Comparison of ENCODE assay signal across 1 cellular context in the genomic region with DNA sequence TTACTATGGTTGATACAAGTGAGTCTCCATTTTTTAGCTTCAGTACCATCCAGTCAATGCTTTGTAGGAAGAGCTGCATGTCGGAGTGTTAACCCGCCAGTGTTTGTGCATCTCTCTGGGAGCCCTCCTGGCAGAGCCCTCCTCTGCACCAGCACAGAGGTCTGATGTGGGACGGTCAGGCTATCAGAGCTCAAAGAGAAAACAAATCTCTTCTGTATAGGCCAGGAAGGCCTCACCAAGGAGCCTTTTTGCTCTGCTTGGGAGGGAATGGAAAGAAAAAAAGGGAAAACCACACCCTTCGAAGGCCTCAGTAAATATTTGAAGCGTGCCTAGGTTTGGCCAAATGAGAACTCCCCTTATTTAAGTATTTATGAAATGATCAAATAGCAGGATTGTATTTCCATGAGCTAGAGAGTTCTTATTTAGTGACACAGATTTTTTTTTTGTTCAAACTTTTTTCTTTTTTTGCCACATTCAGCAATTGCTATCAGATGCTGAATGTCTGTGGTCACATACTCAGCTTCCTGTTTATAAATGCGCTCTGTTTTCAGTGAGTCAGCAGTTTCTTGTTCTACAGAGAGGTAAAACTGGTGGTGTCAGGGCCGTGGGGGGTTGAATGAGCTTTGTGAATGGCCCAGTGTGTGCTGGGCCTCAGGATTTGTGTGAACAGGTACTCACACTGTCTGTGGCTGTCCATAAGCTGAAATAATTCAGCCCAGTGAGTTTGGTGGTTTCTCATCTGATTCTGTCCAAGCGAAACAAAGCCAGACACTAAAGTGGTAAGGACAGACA.
TF ChIP-seq lines count a peak whose summit lies in the region.

No MANE protein-coding gene starts in this region.

TF ChIP-seq in K562, 482 proteins besides CTCF, POLR2A, EP300 and RAD21 (continued from another document):
- TF ChIP-seq, protein P1, sequence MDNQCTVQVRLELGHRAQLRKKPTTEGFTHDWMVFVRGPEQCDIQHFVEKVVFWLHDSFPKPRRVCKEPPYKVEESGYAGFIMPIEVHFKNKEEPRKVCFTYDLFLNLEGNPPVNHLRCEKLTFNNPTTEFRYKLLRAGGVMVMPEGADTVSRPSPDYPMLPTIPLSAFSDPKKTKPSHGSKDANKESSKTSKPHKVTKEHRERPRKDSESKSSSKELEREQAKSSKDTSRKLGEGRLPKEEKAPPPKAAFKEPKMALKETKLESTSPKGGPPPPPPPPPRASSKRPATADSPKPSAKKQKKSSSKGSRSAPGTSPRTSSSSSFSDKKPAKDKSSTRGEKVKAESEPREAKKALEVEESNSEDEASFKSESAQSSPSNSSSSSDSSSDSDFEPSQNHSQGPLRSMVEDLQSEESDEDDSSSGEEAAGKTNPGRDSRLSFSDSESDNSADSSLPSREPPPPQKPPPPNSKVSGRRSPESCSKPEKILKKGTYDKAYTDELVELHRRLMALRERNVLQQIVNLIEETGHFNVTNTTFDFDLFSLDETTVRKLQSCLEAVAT (IDR thresholded peaks at IDR 0.05) = peak in 1 of 2 experiments; percentile 93; a peak in 2 of 4 replicates
- TF ChIP-seq LARP7 (IDR thresholded peaks at IDR 0.05) (no peak), SNRNP70 (optimal IDR thresholded peaks at IDR 0.05; ENCODE audit: low read depth, low read length) (no peak), MYBL2 (IDR thresholded peaks at IDR 0.05; ENCODE audit: low read depth) (no peak), MYBL2 (CRISPR knock-in tag; IDR thresholded peaks at IDR 0.05; ENCODE audit: borderline replicate concordance) (no peak), ZSCAN29 (IDR thresholded peaks at IDR 0.05) (no peak), KDM5B (IDR thresholded peaks at IDR 0.05; ENCODE audit: insufficient replicate concordance, low read depth, low read length) (no peak), SIRT6 (IDR thresholded peaks at IDR 0.05; ENCODE audit: low read depth, low read length) (no peak), FOXJ2 (tag; IDR thresholded peaks at IDR 0.05) (no peak), POLR3G (IDR thresholded peaks at IDR 0.05; ENCODE audit: extremely low read depth, insufficient read length, insufficient replicate concordance) (no peak), HNRNPH1 (optimal IDR thresholded peaks at IDR 0.05; ENCODE audit: low read depth, low read length) (no peak), GATAD2B (IDR thresholded peaks at IDR 0.05; ENCODE audit: borderline replicate concordance) (peak; percentile 69), ZNF79 (CRISPR knock-in tag; IDR thresholded peaks at IDR 0.05; ENCODE audit: low read depth) (peak; percentile 38; the same call in 1 of the 2 replicates), POLR2G (IDR thresholded peaks at IDR 0.05; ENCODE audit: low read depth, low read length) (no peak), MTA3 (IDR thresholded peaks at IDR 0.05; ENCODE audit: borderline replicate concordance) (peak; percentile 69), ZNF583 (CRISPR knock-in tag; IDR thresholded peaks at IDR 0.05) (no peak), ZFPM2 (CRISPR knock-in tag; IDR thresholded peaks at IDR 0.05) (no peak), GATAD2A (IDR thresholded peaks at IDR 0.05) (peak; percentile 47; the same call in 1 of the 2 replicates), NEUROD1 (IDR thresholded peaks at IDR 0.05; ENCODE audit: borderline replicate concordance, low read depth, low read length, partially characterized antibody) (peak; percentile 76), CBX3 (IDR thresholded peaks at IDR 0.05; ENCODE audit: borderline replicate concordance in 1 of 2, low read length in 2 of 2) (peak in 1 of 2 experiments; percentile 68; a peak in 2 of 3 replicates), MEF2A (IDR thresholded peaks at IDR 0.05; ENCODE audit: control insufficient read depth, low read depth, low read length) (no peak), STAT5A (IDR thresholded peaks at IDR 0.05; ENCODE audit: borderline replicate concordance, low read length) (peak; percentile 39; the same call in 1 of the 2 replicates), SMAD3 (CRISPR knock-in tag; conservative IDR thresholded peaks at IDR 0.05) (peak; percentile 69; the same call in 1 of the 2 replicates), KLF13 (tag; IDR thresholded peaks at IDR 0.05; ENCODE audit: borderline replicate concordance, low read depth) (peak; percentile 45; the same call in 1 of the 2 replicates), HNRNPUL1 (IDR thresholded peaks at IDR 0.05; ENCODE audit: low read length) (no peak), SIN3B (IDR thresholded peaks at IDR 0.05; ENCODE audit: low read depth) (no peak), YBX1 (IDR thresholded peaks at IDR 0.05) (no peak), CREB1 (IDR thresholded peaks at IDR 0.05) (no peak), CREB1 (CRISPR knock-in tag; IDR thresholded peaks at IDR 0.05) (no peak), ZNF174 (CRISPR knock-in tag; IDR thresholded peaks at IDR 0.05) (no peak)
- TF ChIP-seq, protein P2, sequence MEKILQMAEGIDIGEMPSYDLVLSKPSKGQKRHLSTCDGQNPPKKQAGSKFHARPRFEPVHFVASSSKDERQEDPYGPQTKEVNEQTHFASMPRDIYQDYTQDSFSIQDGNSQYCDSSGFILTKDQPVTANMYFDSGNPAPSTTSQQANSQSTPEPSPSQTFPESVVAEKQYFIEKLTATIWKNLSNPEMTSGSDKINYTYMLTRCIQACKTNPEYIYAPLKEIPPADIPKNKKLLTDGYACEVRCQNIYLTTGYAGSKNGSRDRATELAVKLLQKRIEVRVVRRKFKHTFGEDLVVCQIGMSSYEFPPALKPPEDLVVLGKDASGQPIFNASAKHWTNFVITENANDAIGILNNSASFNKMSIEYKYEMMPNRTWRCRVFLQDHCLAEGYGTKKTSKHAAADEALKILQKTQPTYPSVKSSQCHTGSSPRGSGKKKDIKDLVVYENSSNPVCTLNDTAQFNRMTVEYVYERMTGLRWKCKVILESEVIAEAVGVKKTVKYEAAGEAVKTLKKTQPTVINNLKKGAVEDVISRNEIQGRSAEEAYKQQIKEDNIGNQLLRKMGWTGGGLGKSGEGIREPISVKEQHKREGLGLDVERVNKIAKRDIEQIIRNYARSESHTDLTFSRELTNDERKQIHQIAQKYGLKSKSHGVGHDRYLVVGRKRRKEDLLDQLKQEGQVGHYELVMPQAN (IDR thresholded peaks at IDR 0.05; ENCODE audit: borderline replicate concordance) = no peak
- TF ChIP-seq, protein P3, sequence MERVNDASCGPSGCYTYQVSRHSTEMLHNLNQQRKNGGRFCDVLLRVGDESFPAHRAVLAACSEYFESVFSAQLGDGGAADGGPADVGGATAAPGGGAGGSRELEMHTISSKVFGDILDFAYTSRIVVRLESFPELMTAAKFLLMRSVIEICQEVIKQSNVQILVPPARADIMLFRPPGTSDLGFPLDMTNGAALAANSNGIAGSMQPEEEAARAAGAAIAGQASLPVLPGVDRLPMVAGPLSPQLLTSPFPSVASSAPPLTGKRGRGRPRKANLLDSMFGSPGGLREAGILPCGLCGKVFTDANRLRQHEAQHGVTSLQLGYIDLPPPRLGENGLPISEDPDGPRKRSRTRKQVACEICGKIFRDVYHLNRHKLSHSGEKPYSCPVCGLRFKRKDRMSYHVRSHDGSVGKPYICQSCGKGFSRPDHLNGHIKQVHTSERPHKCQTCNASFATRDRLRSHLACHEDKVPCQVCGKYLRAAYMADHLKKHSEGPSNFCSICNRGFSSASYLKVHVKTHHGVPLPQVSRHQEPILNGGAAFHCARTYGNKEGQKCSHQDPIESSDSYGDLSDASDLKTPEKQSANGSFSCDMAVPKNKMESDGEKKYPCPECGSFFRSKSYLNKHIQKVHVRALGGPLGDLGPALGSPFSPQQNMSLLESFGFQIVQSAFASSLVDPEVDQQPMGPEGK (CRISPR knock-in tag; IDR thresholded peaks at IDR 0.05; ENCODE audit: borderline replicate concordance) = no peak
- TF ChIP-seq, protein P4, sequence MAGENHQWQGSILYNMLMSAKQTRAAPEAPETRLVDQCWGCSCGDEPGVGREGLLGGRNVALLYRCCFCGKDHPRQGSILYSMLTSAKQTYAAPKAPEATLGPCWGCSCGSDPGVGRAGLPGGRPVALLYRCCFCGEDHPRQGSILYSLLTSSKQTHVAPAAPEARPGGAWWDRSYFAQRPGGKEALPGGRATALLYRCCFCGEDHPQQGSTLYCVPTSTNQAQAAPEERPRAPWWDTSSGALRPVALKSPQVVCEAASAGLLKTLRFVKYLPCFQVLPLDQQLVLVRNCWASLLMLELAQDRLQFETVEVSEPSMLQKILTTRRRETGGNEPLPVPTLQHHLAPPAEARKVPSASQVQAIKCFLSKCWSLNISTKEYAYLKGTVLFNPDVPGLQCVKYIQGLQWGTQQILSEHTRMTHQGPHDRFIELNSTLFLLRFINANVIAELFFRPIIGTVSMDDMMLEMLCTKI (IDR thresholded peaks at IDR 0.05; ENCODE audit: partially characterized antibody) = no peak
- TF ChIP-seq, protein P5, sequence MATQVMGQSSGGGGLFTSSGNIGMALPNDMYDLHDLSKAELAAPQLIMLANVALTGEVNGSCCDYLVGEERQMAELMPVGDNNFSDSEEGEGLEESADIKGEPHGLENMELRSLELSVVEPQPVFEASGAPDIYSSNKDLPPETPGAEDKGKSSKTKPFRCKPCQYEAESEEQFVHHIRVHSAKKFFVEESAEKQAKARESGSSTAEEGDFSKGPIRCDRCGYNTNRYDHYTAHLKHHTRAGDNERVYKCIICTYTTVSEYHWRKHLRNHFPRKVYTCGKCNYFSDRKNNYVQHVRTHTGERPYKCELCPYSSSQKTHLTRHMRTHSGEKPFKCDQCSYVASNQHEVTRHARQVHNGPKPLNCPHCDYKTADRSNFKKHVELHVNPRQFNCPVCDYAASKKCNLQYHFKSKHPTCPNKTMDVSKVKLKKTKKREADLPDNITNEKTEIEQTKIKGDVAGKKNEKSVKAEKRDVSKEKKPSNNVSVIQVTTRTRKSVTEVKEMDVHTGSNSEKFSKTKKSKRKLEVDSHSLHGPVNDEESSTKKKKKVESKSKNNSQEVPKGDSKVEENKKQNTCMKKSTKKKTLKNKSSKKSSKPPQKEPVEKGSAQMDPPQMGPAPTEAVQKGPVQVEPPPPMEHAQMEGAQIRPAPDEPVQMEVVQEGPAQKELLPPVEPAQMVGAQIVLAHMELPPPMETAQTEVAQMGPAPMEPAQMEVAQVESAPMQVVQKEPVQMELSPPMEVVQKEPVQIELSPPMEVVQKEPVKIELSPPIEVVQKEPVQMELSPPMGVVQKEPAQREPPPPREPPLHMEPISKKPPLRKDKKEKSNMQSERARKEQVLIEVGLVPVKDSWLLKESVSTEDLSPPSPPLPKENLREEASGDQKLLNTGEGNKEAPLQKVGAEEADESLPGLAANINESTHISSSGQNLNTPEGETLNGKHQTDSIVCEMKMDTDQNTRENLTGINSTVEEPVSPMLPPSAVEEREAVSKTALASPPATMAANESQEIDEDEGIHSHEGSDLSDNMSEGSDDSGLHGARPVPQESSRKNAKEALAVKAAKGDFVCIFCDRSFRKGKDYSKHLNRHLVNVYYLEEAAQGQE (CRISPR knock-in tag; IDR thresholded peaks at IDR 0.05; ENCODE audit: low read depth) = no peak
- TF ChIP-seq, protein P6, sequence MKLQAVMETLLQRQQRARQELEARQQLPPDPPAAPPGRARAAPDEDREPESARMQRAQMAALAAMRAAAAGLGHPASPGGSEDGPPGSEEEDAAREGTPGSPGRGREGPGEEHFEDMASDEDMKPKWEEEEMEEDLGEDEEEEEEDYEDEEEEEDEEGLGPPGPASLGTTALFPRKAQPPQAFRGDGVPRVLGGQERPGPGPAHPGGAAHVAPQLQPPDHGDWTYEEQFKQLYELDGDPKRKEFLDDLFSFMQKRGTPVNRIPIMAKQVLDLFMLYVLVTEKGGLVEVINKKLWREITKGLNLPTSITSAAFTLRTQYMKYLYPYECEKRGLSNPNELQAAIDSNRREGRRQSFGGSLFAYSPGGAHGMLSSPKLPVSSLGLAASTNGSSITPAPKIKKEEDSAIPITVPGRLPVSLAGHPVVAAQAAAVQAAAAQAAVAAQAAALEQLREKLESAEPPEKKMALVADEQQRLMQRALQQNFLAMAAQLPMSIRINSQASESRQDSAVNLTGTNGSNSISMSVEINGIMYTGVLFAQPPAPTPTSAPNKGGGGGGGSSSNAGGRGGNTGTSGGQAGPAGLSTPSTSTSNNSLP (IDR thresholded peaks at IDR 0.05; ENCODE audit: borderline replicate concordance, low read depth, low read length) = no peak
- TF ChIP-seq, protein P7, sequence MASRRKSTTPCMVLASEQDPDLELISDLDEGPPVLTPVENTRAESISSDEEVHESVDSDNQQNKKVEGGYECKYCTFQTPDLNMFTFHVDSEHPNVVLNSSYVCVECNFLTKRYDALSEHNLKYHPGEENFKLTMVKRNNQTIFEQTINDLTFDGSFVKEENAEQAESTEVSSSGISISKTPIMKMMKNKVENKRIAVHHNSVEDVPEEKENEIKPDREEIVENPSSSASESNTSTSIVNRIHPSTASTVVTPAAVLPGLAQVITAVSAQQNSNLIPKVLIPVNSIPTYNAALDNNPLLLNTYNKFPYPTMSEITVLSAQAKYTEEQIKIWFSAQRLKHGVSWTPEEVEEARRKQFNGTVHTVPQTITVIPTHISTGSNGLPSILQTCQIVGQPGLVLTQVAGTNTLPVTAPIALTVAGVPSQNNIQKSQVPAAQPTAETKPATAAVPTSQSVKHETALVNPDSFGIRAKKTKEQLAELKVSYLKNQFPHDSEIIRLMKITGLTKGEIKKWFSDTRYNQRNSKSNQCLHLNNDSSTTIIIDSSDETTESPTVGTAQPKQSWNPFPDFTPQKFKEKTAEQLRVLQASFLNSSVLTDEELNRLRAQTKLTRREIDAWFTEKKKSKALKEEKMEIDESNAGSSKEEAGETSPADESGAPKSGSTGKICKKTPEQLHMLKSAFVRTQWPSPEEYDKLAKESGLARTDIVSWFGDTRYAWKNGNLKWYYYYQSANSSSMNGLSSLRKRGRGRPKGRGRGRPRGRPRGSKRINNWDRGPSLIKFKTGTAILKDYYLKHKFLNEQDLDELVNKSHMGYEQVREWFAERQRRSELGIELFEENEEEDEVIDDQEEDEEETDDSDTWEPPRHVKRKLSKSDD (conservative IDR thresholded peaks at IDR 0.05; ENCODE audit: low read length) = no peak
- TF ChIP-seq, protein P8, sequence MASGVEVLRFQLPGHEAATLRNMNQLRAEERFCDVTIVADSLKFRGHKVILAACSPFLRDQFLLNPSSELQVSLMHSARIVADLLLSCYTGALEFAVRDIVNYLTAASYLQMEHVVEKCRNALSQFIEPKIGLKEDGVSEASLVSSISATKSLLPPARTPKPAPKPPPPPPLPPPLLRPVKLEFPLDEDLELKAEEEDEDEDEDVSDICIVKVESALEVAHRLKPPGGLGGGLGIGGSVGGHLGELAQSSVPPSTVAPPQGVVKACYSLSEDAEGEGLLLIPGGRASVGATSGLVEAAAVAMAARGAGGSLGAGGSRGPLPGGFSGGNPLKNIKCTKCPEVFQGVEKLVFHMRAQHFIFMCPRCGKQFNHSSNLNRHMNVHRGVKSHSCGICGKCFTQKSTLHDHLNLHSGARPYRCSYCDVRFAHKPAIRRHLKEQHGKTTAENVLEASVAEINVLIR (CRISPR knock-in tag; IDR thresholded peaks at IDR 0.05) = no peak
- TF ChIP-seq, protein P9, sequence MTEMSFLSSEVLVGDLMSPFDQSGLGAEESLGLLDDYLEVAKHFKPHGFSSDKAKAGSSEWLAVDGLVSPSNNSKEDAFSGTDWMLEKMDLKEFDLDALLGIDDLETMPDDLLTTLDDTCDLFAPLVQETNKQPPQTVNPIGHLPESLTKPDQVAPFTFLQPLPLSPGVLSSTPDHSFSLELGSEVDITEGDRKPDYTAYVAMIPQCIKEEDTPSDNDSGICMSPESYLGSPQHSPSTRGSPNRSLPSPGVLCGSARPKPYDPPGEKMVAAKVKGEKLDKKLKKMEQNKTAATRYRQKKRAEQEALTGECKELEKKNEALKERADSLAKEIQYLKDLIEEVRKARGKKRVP (CRISPR knock-in tag; IDR thresholded peaks at IDR 0.05) = 0 out of 2 replicates have a peak, but pooled peaks have one; percentile 14
